8 cellular contexts compared by ENCODE assay signal in genomic region chr17:45302649-45303173, GRCh38. TPM values are rescaled to one million over a fixed set of nuclear protein-coding genes. Genes with fewer than 3 reads are reported as not detected.
DNase-seq lines count a peak whose midpoint lies in the region; ATAC-seq, FAIRE-seq and TF ChIP-seq lines count a peak whose summit lies in the region.

No MANE protein-coding gene starts in this region.

- intact Hi-C loops in GM12878 (cut with micrococcal nuclease; ENCODE audit: unreplicated experiment) (loop anchor here (1.0 to 5.0 kb wide), 4 partner anchors 13 to 155 kb away; partner anchors contain the start of gene HEXIM1), head of caudate nucleus (cut with DNase I) (no loop called here)

- H3K4me3 Mint-ChIP-seq in naive thymus-derived CD8-positive, alpha-beta T cell, result peak overlapping the region in 9 of 10 donors; percentile 54 to 75 (median 60)

- CTCF ChIA-PET in GM12878 (lab: Yijun Ruan, JAX), result interaction anchor here (0.7 to 6.1 kb wide), 7 partner anchors 12 to 87 kb away, joined by 3 to 103 read pairs (median 4); partner anchors contain the start of gene MAP3K14

- in situ Hi-C loops in KBM-7 (cut with MboI; ENCODE audit: low pct_unique_long_range_greater_than_20kb, low sequenced_read_pairs), result no loop called here
- in situ Hi-C loops in GM12878 (cut with MboI), result no loop called here

- H3K4me2 ChIP-seq in BLaER1 treated with 17β-estradiol and CSF1 and Interleukin-3, amounts not matched to agents 10 nM and 100 nM, result peak overlapping the region; percentile 77 to 97 (median 90)
- H3K4me2 ChIP-seq in GM12878 (ENCODE audit: control insufficient read depth, insufficient read depth), result peak overlapping the region; percentile 71

- peaks cover 0 to 52% (median 11%) of the 10 kb centered on the region in 11 experiments; a peak in 11 of 22 replicates for H4K20me1 ChIP-seq in BLaER1 treated with 17β-estradiol and CSF1 and Interleukin-3, amounts not matched to agents 10 nM and 100 nM
- no peaks in the 10 kb centered on the region for H4K20me1 ChIP-seq in GM12878 (ENCODE audit: control insufficient read depth, insufficient read depth)

- H3K9me3 Mint-ChIP-seq in naive thymus-derived CD8-positive, alpha-beta T cell, result no peaks in the 10 kb centered on the region

- H3K4me3 ChIP-seq in BLaER1 treated with 17β-estradiol and CSF1 and Interleukin-3, amounts not matched to agents 10 nM and 100 nM, result peak overlapping the region in 8 of 10 experiments; percentile 10 to 55 (median 18); a peak in 12 of 20 replicates
- peak overlapping the region; percentile 69 for H3K4me3 ChIP-seq in GM12878

- H3K9ac ChIP-seq in BLaER1 treated with 17β-estradiol and CSF1 and Interleukin-3, amounts not matched to agents 10 nM and 100 nM, result peak overlapping the region in 10 of 11 experiments; percentile 31 to 78 (median 68); a peak in 19 of 22 replicates
- peak overlapping the region; percentile 66 for H3K9ac ChIP-seq in GM12878 (ENCODE audit: control insufficient read depth, insufficient read depth, low read length)

- H3K36me3 Mint-ChIP-seq in naive thymus-derived CD8-positive, alpha-beta T cell, result peaks cover 0 to 31% (median 2%) of the 10 kb centered on the region in 3 donors

- H3K4me1 Mint-ChIP-seq in naive thymus-derived CD8-positive, alpha-beta T cell, result peaks cover 29 to 92% (median 69%) of the 10 kb centered on the region in 4 donors

- ATAC-seq in GM19351 (IDR thresholded peaks at IDR 0.05; ENCODE audit: unreplicated experiment) (peak; percentile 53), GM12878 (peak; percentile 71), HG02938 (IDR thresholded peaks at IDR 0.05; ENCODE audit: unreplicated experiment) (no peak)
- peak; percentile 57 to 69 for ATAC-seq in naive thymus-derived CD8-positive, alpha-beta T cell

- H2AFZ ChIP-seq in GM12878 (ENCODE audit: control insufficient read depth, low read depth, low read length), result no peak overlapping the region

- peak overlapping the region; percentile 52 to 94 (median 90) for H3K27ac Mint-ChIP-seq in naive thymus-derived CD8-positive, alpha-beta T cell

- POLR2A ChIA-PET in GM12878 (lab: Charles Lee), result interaction anchor here (0.8 to 11.6 kb wide), 7 partner anchors 8 to 142 kb away, joined by 4 to 203 read pairs (median 8); partner anchors contain the start of genes HEXIM2 and MAP3K14
- POLR2A ChIA-PET in naive thymus-derived CD8-positive, alpha-beta T cell (lab: Charles Lee), result interaction anchor here (0.9 to 3.2 kb wide), 3 partner anchors 9 to 14 kb away, joined by 4 to 14 read pairs (median 10); partner anchors contain the start of gene MAP3K14

- H3K4me1 ChIP-seq in BLaER1 treated with 17β-estradiol and CSF1 and Interleukin-3, amounts not matched to agents 10 nM and 100 nM, result peaks cover 98 to 100% (median 100%) of the 10 kb centered on the region in 10 experiments
- peaks cover 83% of the 10 kb centered on the region for H3K4me1 ChIP-seq in GM12878 (ENCODE audit: control insufficient read depth, insufficient read depth, low read length)

- no peak for TF ChIP-seq CTCF in GM12878 (IDR thresholded peaks at IDR 0.05 in 2 of 3, conservative IDR thresholded peaks at IDR 0.05 in 1 of 3; ENCODE audit: control insufficient read depth in 2 of 3, extremely low read depth in 1 of 3, insufficient read depth in 1 of 3, low read depth in 3 of 3, low read length in 3 of 3)

- peak; percentile 58 for DNase-seq in KBM-7
- peak; percentile 89 for DNase-seq in GM12878 (ENCODE audit: low read depth, low spot score)
- peak in 3 of 10 donors; percentile 30 to 42 (median 36) for DNase-seq in naive thymus-derived CD8-positive, alpha-beta T cell
- no peak for DNase-seq in head of caudate nucleus
- no peak for DNase-seq in NCI-H526 (lab: John Stamatoyannopoulos, UW)

- no peaks in the 10 kb centered on the region for H3K27me3 ChIP-seq in BLaER1 treated with 17β-estradiol and CSF1 and Interleukin-3, amounts not matched to agents 10 nM and 100 nM
- H3K27me3 ChIP-seq in GM12878 (replicated peaks in 1 of 2; ENCODE audit: control insufficient read depth in 2 of 2, insufficient read depth in 2 of 2, low read length in 1 of 2), result no peaks in the 10 kb centered on the region

- no peak for TF ChIP-seq RAD21 in GM12878 (IDR thresholded peaks at IDR 0.05; ENCODE audit: insufficient read depth, low read depth, low read length)

- H3K9me3 ChIP-seq in BLaER1 treated with 17β-estradiol and CSF1 and Interleukin-3, amounts not matched to agents 10 nM and 100 nM (replicated peaks in 1 of 11), result no peaks in the 10 kb centered on the region
- no peaks in the 10 kb centered on the region; the same call in 2 of the 3 replicates for H3K9me3 ChIP-seq in GM12878 (replicated peaks; ENCODE audit: control insufficient read depth, insufficient read depth, low read length)

- peak; percentile 48; the same call in 1 of the 2 replicates for TF ChIP-seq POLR2A in GM12878 (IDR thresholded peaks at IDR 0.05; ENCODE audit: low read depth, low read length)

- SMC1A ChIA-PET in GM12878 (lab: Charles Lee; ENCODE audit: uncharacterized antibody, unreplicated experiment), result interaction anchor here (0.7 to 17.3 kb wide), 11 partner anchors 9 to 107 kb away, joined by 3 to 171 read pairs (median 4); partner anchors contain the start of gene MAP3K14

- WGBS in GM12878 (ENCODE audit: insufficient coverage, insufficient replicate concordance, low lambda C conversion rate, missing lambda C conversion rate), result 11% methylated on average over 10 of the region's 10 CpGs

- no peaks in the 10 kb centered on the region for H3K27me3 Mint-ChIP-seq in naive thymus-derived CD8-positive, alpha-beta T cell

- BruUV-seq in GM12878 (replicated peaks; lab: Mats Ljungman, UMichigan), result TSS peak; percentile 31

- H3K36me3 ChIP-seq in BLaER1 treated with 17β-estradiol and CSF1 and Interleukin-3, amounts not matched to agents 10 nM and 100 nM, result peaks cover 0 to 31% (median 16%) of the 10 kb centered on the region in 11 experiments; a peak in 10 of 22 replicates
- peaks cover 3 to 10% of the 10 kb centered on the region in 2 experiments; a peak in 2 of 4 replicates for H3K36me3 ChIP-seq in GM12878 (ENCODE audit: control insufficient read depth in 2 of 2, insufficient read depth in 2 of 2, low read length in 1 of 2)

- RAD21 ChIA-PET in GM12878 (lab: Charles Lee; ENCODE audit: unreplicated experiment), result interaction anchor here (0.8 to 12.1 kb wide), 12 partner anchors 10 to 84 kb away, joined by 3 to 216 read pairs (median 5); partner anchors contain the start of genes FMNL1 and MAP3K14

- peak in 1 of 2 experiments; percentile 41; a peak in 1 of 4 replicates for TF ChIP-seq EP300 in GM12878 (IDR thresholded peaks at IDR 0.05; ENCODE audit: borderline replicate concordance in 1 of 2, control insufficient read depth in 1 of 2, low read depth in 2 of 2, low read length in 2 of 2)

- H3K27ac ChIP-seq in BLaER1 treated with 17β-estradiol and CSF1 and Interleukin-3, amounts not matched to agents 10 nM and 100 nM, result peak overlapping the region; percentile 18 to 90 (median 79); a peak in 21 of 22 replicates
- H3K27ac ChIP-seq in GM12878 (ENCODE audit: control insufficient read depth, insufficient read depth), result peak overlapping the region; percentile 89

- FAIRE-seq in GM12878 (lab: Jason Lieb, UNC), result peak; percentile 64

- peaks cover 81% of the 10 kb centered on the region for H3K79me2 ChIP-seq in GM12878 (ENCODE audit: control insufficient read depth, insufficient read depth, low read length)

TF ChIP-seq in GM12878, 131 proteins besides CTCF, POLR2A, EP300 and RAD21 (continues in another document):
- TF ChIP-seq MEF2B (IDR thresholded peaks at IDR 0.05; ENCODE audit: partially characterized antibody, poor library complexity, severe bottlenecking) (peak; percentile 65), TARDBP (IDR thresholded peaks at IDR 0.05; ENCODE audit: borderline replicate concordance) (peak; percentile 71; the same call in 1 of the 2 replicates)

RNA-seq across cellular contexts. Expression of gene MAP3K14, which starts 14.1 kb away (rescaled TPM):
- 26.9 and 29.0 TPM in 2 replicates for total RNA-seq in GM12878 (2013; cell fraction: nucleolus; rRNA removed)
- total RNA-seq in GM12878 (2014; rRNA removed), result 18.0 and 21.2 TPM in 2 replicates
- total RNA-seq in GM12878 (2014; rRNA removed; fragmentation: Illumina TruSeq; extraction: Trizol), result 7.5 and 9.3 TPM in 2 replicates
- 33.3 and 35.9 TPM in 2 replicates for total RNA-seq in GM12878 (2021)
- 7.5 TPM for polyA plus RNA-seq in GM12878 (2011; ENCODE audit: low read depth)
- polyA plus RNA-seq in GM12878 (2011; rRNA removed), result 4.8 and 12.4 TPM in 2 replicates
- polyA plus RNA-seq in GM12878 (2011; cell fraction: cytosol; rRNA removed), result 16.6 and 19.6 TPM in 2 replicates
- polyA plus RNA-seq in GM12878 (2011; cell fraction: nucleus; rRNA removed), result 24.6 and 35.3 TPM in 2 replicates
- polyA plus RNA-seq in GM12878 (2012), result 17.1 and 17.4 TPM in 2 replicates
- polyA plus RNA-seq in GM12878 (2014; fragmentation: Illumina TruSeq; extraction: Trizol), result 6.7 and 18.2 TPM in 2 replicates
- polyA plus RNA-seq in GM12878 (2014; fragmentation: Nextera tagmentation; extraction: Ambion mirVana), result 1 to 10 TPM; 2.1 to 4.5 TPM
- polyA plus RNA-seq in GM12878 (2014; rRNA removed), result 23.9 and 24.4 TPM in 2 replicates
- polyA plus RNA-seq in GM12878 (2016; fragmentation: Nextera tagmentation; extraction: Ambion mirVana), result 10 to 100 TPM; 23.2 to 25.1 TPM
- 9.2 and 17.2 TPM in 2 replicates for polyA minus RNA-seq in GM12878 (2011; rRNA and poly(A)+ RNA removed)
- polyA minus RNA-seq in GM12878 (2011; cell fraction: cytosol; rRNA and poly(A)+ RNA removed), result 6.3 and 8.7 TPM in 2 replicates
- 5.9 and 10.3 TPM in 2 replicates for polyA minus RNA-seq in GM12878 (2011; cell fraction: nucleus; rRNA and poly(A)+ RNA removed)
- 10 to 100 TPM; 37.6 to 37.8 TPM for total RNA-seq in naive thymus-derived CD8-positive, alpha-beta T cell
- polyA plus RNA-seq in naive thymus-derived CD8-positive, alpha-beta T cell, result 1 to 10 TPM in 2 of 3 donors, under 1 TPM in 1; 0.73 to 7.2 (median 1.8) TPM

RNA-seq across cellular contexts. Expression of gene SPATA32, which starts 40.8 kb away (rescaled TPM):
- 0.24 TPM in 1 of 2 replicates, not detected in the other for total RNA-seq in GM12878 (2013; cell fraction: nucleolus; rRNA removed)
- total RNA-seq in GM12878 (2014; rRNA removed) (0.11 TPM in 1 of 2 replicates, not detected in the other), GM12878 (2014; rRNA removed; fragmentation: Illumina TruSeq; extraction: Trizol) (not detected in 2 replicates), GM12878 (2021) (0.13 and 0.21 TPM in 2 replicates)
- polyA plus RNA-seq in GM12878 (2011; ENCODE audit: low read depth), result 0.24 TPM
- polyA plus RNA-seq in GM12878 (2011; rRNA removed) (0.03 TPM in 1 of 2 replicates, not detected in the other), GM12878 (2014; fragmentation: Illumina TruSeq; extraction: Trizol) (not detected in 2 replicates), GM12878 (2014; fragmentation: Nextera tagmentation; extraction: Ambion mirVana) (under 1 TPM; 0.11 to 0.13 TPM), GM12878 (2014; rRNA removed) (0.06 TPM in 1 of 2 replicates, not detected in the other), GM12878 (2016; fragmentation: Nextera tagmentation; extraction: Ambion mirVana) (under 1 TPM in 1 of 2 experiments, not detected in 1; 0.35 TPM)
- not detected in 2 replicates for polyA plus RNA-seq in GM12878 (2011; cell fraction: cytosol; rRNA removed)
- polyA plus RNA-seq in GM12878 (2011; cell fraction: nucleus; rRNA removed), result 0.06 and 0.10 TPM in 2 replicates
- 0.29 and 0.32 TPM in 2 replicates for polyA plus RNA-seq in GM12878 (2012)
- not detected in 2 replicates for polyA minus RNA-seq in GM12878 (2011; rRNA and poly(A)+ RNA removed)
- polyA minus RNA-seq in GM12878 (2011; cell fraction: cytosol; rRNA and poly(A)+ RNA removed), result not detected in 2 replicates
- not detected in 2 replicates for polyA minus RNA-seq in GM12878 (2011; cell fraction: nucleus; rRNA and poly(A)+ RNA removed)
- under 1 TPM; 0.47 to 0.75 TPM for total RNA-seq in naive thymus-derived CD8-positive, alpha-beta T cell
- under 1 TPM; 0.30 to 0.81 (median 0.44) TPM for polyA plus RNA-seq in naive thymus-derived CD8-positive, alpha-beta T cell

Comparison
In these comparisons a context has a peak if more than half of its experiments do, and no peak if none do; other contexts are left out.
1. DNase-seq: peak in KBM-7 (single experiment) and GM12878 (single experiment); none in head of caudate nucleus (0 of 42) and NCI-H526 (0 of 2).